16 cellular contexts compared by ENCODE assay signal in the genomic region with DNA sequence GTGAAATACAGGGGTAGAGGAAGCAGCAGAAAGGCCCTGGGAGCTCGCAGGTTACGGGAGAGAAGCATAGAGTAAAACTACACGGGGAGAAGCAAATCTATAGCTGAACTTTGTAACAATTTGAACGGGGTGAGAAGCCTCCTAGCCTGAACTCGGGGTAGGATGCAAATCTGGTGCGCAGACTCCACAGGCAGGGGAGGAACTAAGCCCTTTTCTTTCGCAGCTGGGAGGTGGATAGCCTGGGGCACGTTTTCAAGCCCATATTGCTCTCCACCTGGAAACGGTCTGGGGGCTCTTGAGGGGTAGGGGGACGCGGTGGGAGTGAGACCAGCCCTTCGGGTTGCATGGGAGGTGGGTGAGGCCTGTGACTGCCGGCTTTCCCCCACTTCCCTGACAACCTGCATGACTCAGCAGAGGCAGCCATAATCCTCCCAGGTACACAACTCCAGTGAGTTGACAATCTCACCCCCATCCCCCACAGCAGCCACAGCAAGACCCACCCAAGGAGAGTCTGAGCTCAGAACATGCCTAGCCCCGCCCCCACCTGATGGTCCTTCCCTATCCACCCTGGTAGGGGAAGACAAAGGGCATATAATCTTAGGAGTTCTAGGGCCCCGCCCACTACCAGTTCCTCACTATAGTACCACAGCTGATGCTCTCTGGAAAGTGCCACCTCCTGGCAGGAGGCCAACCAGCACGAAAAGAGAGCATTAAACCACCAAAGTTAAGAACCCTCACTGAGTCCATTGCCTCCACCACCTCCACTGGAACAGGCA. TPM values are rescaled to one million over a fixed set of nuclear protein-coding genes. Genes with fewer than 3 reads are reported as not detected.
A peak's percentile ranks its signal among the peaks of the same experiment; 100 is the strongest.
DNase-seq lines count a peak whose midpoint lies in the region; ATAC-seq lines count a peak whose summit lies in the region.
"Had no signal": no experiment of that assay in that cellular context is flagged by ENCODE, and none has a peak within 500 bp of the region (broad histone marks: within the 10 kb centered on the region; RNA-seq: fewer than 3 reads in every experiment).

No MANE protein-coding gene starts in this region.

- DNase-seq in stimulated activated CD4-positive, alpha-beta T cell treated with anti-CD3 and anti-CD28 coated beads, Interleukin-15, amount 100 ng/mL, for 24 hours = peak; percentile 19
- no peak for DNase-seq in stimulated activated CD4-positive, alpha-beta T cell treated with anti-CD3 and anti-CD28 coated beads, Interleukin-2, amount 100 ng/mL, for 48 hours
- peak; percentile 19 for DNase-seq in OCI-M1 (lab: John Stamatoyannopoulos, UW)
- DNase-seq in HUDEP-2 (lab: John Stamatoyannopoulos, UW; ENCODE audit: unreplicated experiment in 76 of 76) = no peak
- no peak for DNase-seq in AML-193 (lab: John Stamatoyannopoulos, UW)
- no peak for DNase-seq in Right ventricle myocardium inferior (ENCODE audit: missing footprints)
- DNase-seq in CD8-positive, alpha-beta memory T cell = no peak
- DNase-seq: activated CD4-positive, alpha-beta T cell treated with anti-CD3 and anti-CD28 coated beads for 4 hours; heart left ventricle; MG63; NCI-H774; stimulated activated CD4-positive, alpha-beta T cell treated with anti-CD3 and anti-CD28 coated beads, Interleukin-4, amount 100 ng/mL, for 4 hours had no signal

- no peaks in the 10 kb centered on the region for H3K36me3 ChIP-seq in iPS-15b (ENCODE audit: control insufficient read depth, insufficient read depth, low read length)
- no peaks in the 10 kb centered on the region for H3K36me3 ChIP-seq in CD8-positive, alpha-beta memory T cell (ENCODE audit: insufficient read depth, low read length)
- H3K36me3 ChIP-seq: BLaER1 treated with 17β-estradiol and CSF1 and Interleukin-3, amounts not matched to agents 10 nM and 100 nM; heart left ventricle; MG63; prostate gland had no signal

- H3K9ac ChIP-seq in iPS-15b (ENCODE audit: low read depth, low read length) = peak overlapping the region; percentile 40
- H3K9ac ChIP-seq: BLaER1 treated with 17β-estradiol and CSF1 and Interleukin-3, amounts not matched to agents 10 nM and 100 nM had no signal

- peaks cover 0 to 5% (median 0%) of the 10 kb centered on the region in 3 donors for H3K4me1 Mint-ChIP-seq in CD8-positive, alpha-beta memory T cell

- intact Hi-C loops in Right ventricle myocardium inferior (cut with DNase I) = no loop called here

- no peaks in the 10 kb centered on the region for H3K36me3 Mint-ChIP-seq in CD8-positive, alpha-beta memory T cell

- peaks cover 3 to 11% of the 10 kb centered on the region in 2 donors for H3K27me3 Mint-ChIP-seq in CD8-positive, alpha-beta memory T cell

- H3K9me3 ChIP-seq in iPS-15b (ENCODE audit: control insufficient read depth, insufficient read depth, low read length) = no peaks in the 10 kb centered on the region
- H3K9me3 ChIP-seq in CD8-positive, alpha-beta memory T cell (ENCODE audit: low read length) = no peaks in the 10 kb centered on the region
- H3K9me3 ChIP-seq: heart left ventricle, MG63, prostate gland had no signal

- peaks cover 8% of the 10 kb centered on the region for H3K4me1 ChIP-seq in iPS-15b (ENCODE audit: control insufficient read depth, insufficient read depth, low read length)
- no peaks in the 10 kb centered on the region for H3K4me1 ChIP-seq in CD8-positive, alpha-beta memory T cell (ENCODE audit: insufficient read depth, low read length)
- H3K4me1 ChIP-seq: BLaER1 treated with 17β-estradiol and CSF1 and Interleukin-3, amounts not matched to agents 10 nM and 100 nM; heart left ventricle; prostate gland had no signal

- H3K27ac Mint-ChIP-seq in CD8-positive, alpha-beta memory T cell = peak overlapping the region in 1 of 8 donors; percentile 66

- POLR2A ChIA-PET in CD8-positive, alpha-beta memory T cell (lab: Charles Lee) = no interaction called here

- no peak overlapping the region for H3K27ac ChIP-seq in CD8-positive, alpha-beta memory T cell (ENCODE audit: low read depth, low read length)
- H3K27ac ChIP-seq: BLaER1 treated with 17β-estradiol and CSF1 and Interleukin-3, amounts not matched to agents 10 nM and 100 nM; heart left ventricle; prostate gland had no signal

- no peaks in the 10 kb centered on the region for H3K9me3 Mint-ChIP-seq in CD8-positive, alpha-beta memory T cell

- peak overlapping the region; percentile 54 for H3K4me3 ChIP-seq in iPS-15b (ENCODE audit: low read depth, low read length)
- H3K4me3 ChIP-seq in CD8-positive, alpha-beta memory T cell (ENCODE audit: low read length) = no peak overlapping the region
- H3K4me3 ChIP-seq: BLaER1 treated with 17β-estradiol and CSF1 and Interleukin-3, amounts not matched to agents 10 nM and 100 nM; heart left ventricle; MG63; prostate gland had no signal

- H3K4me3 Mint-ChIP-seq in CD8-positive, alpha-beta memory T cell = no peak overlapping the region

- ATAC-seq in Right ventricle myocardium inferior = no peak
- ATAC-seq: heart left ventricle had no signal

- no peaks in the 10 kb centered on the region for H3K27me3 ChIP-seq in iPS-15b (ENCODE audit: control insufficient read depth, insufficient read depth, low read length)
- H3K27me3 ChIP-seq in CD8-positive, alpha-beta memory T cell (ENCODE audit: insufficient read depth, low read length, poor library complexity, severe bottlenecking) = no peaks in the 10 kb centered on the region
- H3K27me3 ChIP-seq: BLaER1 treated with 17β-estradiol and CSF1 and Interleukin-3, amounts not matched to agents 10 nM and 100 nM; heart left ventricle; MG63 had no signal

- CTCF ChIA-PET in CD8-positive, alpha-beta memory T cell (lab: Charles Lee) = no interaction called here

RNA-seq across cellular contexts. Expression of a gene that starts 29.9 kb away (rescaled TPM):
- total RNA-seq in Right ventricle myocardium inferior = not detected
- total RNA-seq in CD8-positive, alpha-beta memory T cell = not detected
- polyA plus RNA-seq in CD8-positive, alpha-beta memory T cell = not detected
- total RNA-seq: mesenteric fat pad had no signal
- polyA plus RNA-seq: heart left ventricle had no signal

Comparison
In these comparisons a context has a peak if more than half of its experiments do, and no peak if none do; other contexts are left out.
1. DNase-seq: peak in stimulated activated CD4-positive, alpha-beta T cell treated with anti-CD3 and anti-CD28 coated beads, Interleukin-15, amount 100 ng/mL, for 24 hours (single experiment) and OCI-M1 (single experiment); none in stimulated activated CD4-positive, alpha-beta T cell treated with anti-CD3 and anti-CD28 coated beads, Interleukin-2, amount 100 ng/mL, for 48 hours (0 of 2), HUDEP-2 (0 of 76), AML-193 (0 of 2), Right ventricle myocardium inferior (single experiment) and CD8-positive, alpha-beta memory T cell (0 of 5).